In the genomic region with DNA sequence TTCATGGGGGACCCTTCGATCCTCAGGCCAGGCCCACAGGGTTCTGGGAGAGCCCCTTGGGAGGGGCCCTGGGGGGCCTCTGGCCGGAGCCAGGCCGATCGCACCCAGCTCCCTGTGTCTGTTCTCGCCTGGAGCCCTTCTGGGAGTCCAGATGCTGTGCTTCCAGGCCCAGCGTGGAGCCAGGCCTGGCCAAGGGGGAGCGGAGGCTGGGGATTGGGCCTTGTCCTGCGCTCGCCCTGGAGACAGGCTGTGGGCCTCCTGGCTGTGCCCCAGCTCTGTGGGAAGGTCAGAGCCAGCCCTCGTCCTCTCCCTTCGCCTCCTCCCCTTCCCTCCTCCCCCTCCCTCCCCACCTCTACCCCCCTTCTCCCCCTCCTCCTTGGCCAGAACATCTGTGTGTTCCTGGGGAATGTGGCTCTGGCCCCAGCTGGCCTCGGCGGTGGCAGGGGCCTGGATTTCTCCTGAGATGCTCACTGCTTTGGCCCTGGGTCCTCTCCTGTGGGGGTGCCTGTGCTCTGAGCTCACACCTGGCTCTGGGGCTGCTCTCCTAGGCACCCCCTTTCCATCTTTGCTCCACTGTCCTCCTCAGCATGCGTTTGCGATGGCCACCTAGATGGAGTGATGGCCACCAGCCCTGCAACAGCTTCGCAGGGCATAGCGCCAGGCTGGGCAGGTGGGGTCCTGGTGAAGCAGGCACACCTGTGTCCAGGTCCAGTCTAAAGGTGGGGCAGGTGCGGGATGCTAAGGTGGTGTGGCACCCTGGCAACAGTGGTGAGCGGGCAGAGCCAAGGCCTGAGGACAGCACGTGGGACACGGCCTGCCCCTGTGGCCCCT, we compare ENCODE assay signal across 9 cellular contexts.
DNase-seq lines count a peak whose midpoint lies in the region; ATAC-seq and TF ChIP-seq lines count a peak whose summit lies in the region.
"Had no signal": no experiment of that assay in that cellular context is flagged by ENCODE, and none has a peak within 500 bp of the region (broad histone marks: within the 10 kb centered on the region; RNA-seq: fewer than 3 reads in every experiment).

No MANE protein-coding gene starts in this region.

- no peak overlapping the region for H3K4me3 ChIP-seq in astrocyte of the cerebellum (ENCODE audit: low read depth, low read length)
- no peak overlapping the region for H3K4me3 ChIP-seq in iPS-15b (ENCODE audit: low read depth, low read length)
- H3K4me3 ChIP-seq in gastrocnemius medialis = no peak overlapping the region

- intact Hi-C loops in gastrocnemius medialis (cut with DNase I; ENCODE audit: low total_unique reads) = no loop called here

- no peak for TF ChIP-seq POLR2A in gastrocnemius medialis (IDR thresholded peaks at IDR 0.05)

- H3K27me3 ChIP-seq in iPS-15b (ENCODE audit: control insufficient read depth, insufficient read depth, low read length) (no peaks in the 10 kb centered on the region), gastrocnemius medialis (no peaks in the 10 kb centered on the region)

- H3K9ac ChIP-seq in iPS-15b (ENCODE audit: low read depth, low read length) = peak overlapping the region; percentile 60

- H3K36me3 ChIP-seq in iPS-15b (ENCODE audit: control insufficient read depth, insufficient read depth, low read length) (no peaks in the 10 kb centered on the region), gastrocnemius medialis (no peaks in the 10 kb centered on the region)

- ATAC-seq in gastrocnemius medialis (peak; percentile 61 to 69), HG03439 (IDR thresholded peaks at IDR 0.05; ENCODE audit: unreplicated experiment) (no peak)
- ATAC-seq: stimulated activated naive B cell treated with anti-CD40 and anti-IgM and Interleukin-4, amounts not matched to agents 10 μg/mL and 1 μg/mL and 100 μg/mL, for 72 hours had no signal

- in situ Hi-C loops in astrocyte of the cerebellum (cut with HindIII; ENCODE audit: low sequenced_read_pairs) (no loop called here), gastrocnemius medialis (cut with MboI; ENCODE audit: low sequenced_read_pairs in 4 of 4) (no loop called here)

- peak overlapping the region; percentile 59 to 71 (median 62) for H3K27ac ChIP-seq in gastrocnemius medialis

- no peaks in the 10 kb centered on the region for H3K9me3 ChIP-seq in iPS-15b (ENCODE audit: control insufficient read depth, insufficient read depth, low read length)
- H3K9me3 ChIP-seq in gastrocnemius medialis = no peaks in the 10 kb centered on the region

- DNase-seq in GM04503 (ENCODE audit: low read depth) (peak; percentile 72), astrocyte of the cerebellum (ENCODE audit: low read depth) (peak; percentile 83), gastrocnemius medialis (peak; percentile 44 to 82), HT-29 (ENCODE audit: low spot score) (no peak), GF-D8 (lab: John Stamatoyannopoulos, UW) (no peak), NCI-H510A treated with DMSO at 0.1 percent for 48 hours (lab: John Stamatoyannopoulos, UW) (no peak)
- DNase-seq: stimulated activated naive B cell treated with anti-CD40 and anti-IgM and Interleukin-4, amounts not matched to agents 10 μg/mL and 1 μg/mL and 100 μg/mL, for 72 hours had no signal

- TF ChIP-seq CTCF in astrocyte of the cerebellum (IDR thresholded peaks at IDR 0.05; ENCODE audit: low read depth, low read length, missing control alignments) (no peak), gastrocnemius medialis (IDR thresholded peaks at IDR 0.05 in 4 of 5, conservative IDR thresholded peaks at IDR 0.05 in 1 of 5) (no peak)

- no peaks in the 10 kb centered on the region for H3K4me1 ChIP-seq in iPS-15b (ENCODE audit: control insufficient read depth, insufficient read depth, low read length)
- peaks cover 54 to 59% of the 10 kb centered on the region in 2 donors for H3K4me1 ChIP-seq in gastrocnemius medialis

Comparison
In these comparisons a context has a peak if more than half of its experiments do, and no peak if none do; other contexts are left out.
1. DNase-seq: peak in GM04503 (single experiment), astrocyte of the cerebellum (single experiment) and gastrocnemius medialis (2 of 2); none in HT-29 (single experiment), GF-D8 (single experiment) and NCI-H510A treated with DMSO at 0.1 percent for 48 hours (single experiment).